12 cellular contexts compared by ENCODE assay signal in the genomic region with DNA sequence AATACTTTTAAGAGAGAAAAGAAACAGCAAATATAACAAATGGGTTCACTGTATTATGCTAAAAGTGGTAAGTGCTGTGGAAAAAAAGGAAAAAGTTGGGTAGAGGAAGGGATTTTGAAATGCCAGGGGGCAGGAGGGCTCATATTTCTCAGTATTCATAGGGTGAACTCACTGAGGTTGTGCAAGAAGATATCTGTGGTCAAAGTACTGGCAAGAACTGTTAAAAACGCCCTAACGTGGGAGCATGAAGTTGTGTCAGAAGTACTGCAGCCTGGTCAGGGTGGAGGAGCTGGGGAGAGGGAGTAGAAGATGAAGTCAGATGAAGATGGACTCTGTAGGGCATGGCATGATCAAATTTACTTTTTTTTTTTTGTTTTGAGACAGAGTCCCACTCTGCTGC. TPM values are rescaled to one million over a fixed set of nuclear protein-coding genes. Genes with fewer than 3 reads are reported as not detected.
DNase-seq lines count a peak whose midpoint lies in the region; ATAC-seq, FAIRE-seq and TF ChIP-seq lines count a peak whose summit lies in the region.
"Had no signal": no experiment of that assay in that cellular context is flagged by ENCODE, and none has a peak within 500 bp of the region (broad histone marks: within the 10 kb centered on the region; RNA-seq: fewer than 3 reads in every experiment).

No MANE protein-coding gene starts in this region.

- H3K9me3 ChIP-seq in AG04450 (ENCODE audit: control insufficient read depth, insufficient read depth, low read length) (no peaks in the 10 kb centered on the region), HepG2 (ENCODE audit: low read length) (no peaks in the 10 kb centered on the region), vagina (no peaks in the 10 kb centered on the region)
- H3K9me3 ChIP-seq: BLaER1, colonic mucosa had no signal

- H3K4me2 ChIP-seq in HepG2 (ENCODE audit: low read depth, low read length) = no peak overlapping the region
- H3K4me2 ChIP-seq: BLaER1 had no signal

- TF ChIP-seq EP300 in HepG2 (IDR thresholded peaks at IDR 0.05; ENCODE audit: low read depth in 2 of 2, low read length in 2 of 2) (no peak), HepG2 (CRISPR knock-in tag; IDR thresholded peaks at IDR 0.05; ENCODE audit: borderline replicate concordance) (no peak)

- TF ChIP-seq RAD21 in HepG2 (CRISPR knock-in tag; IDR thresholded peaks at IDR 0.05) = no peak

- H3K4me3 ChIP-seq in AG04450 (ENCODE audit: low read depth, low read length) (no peak overlapping the region), HepG2 (replicated peaks in 1 of 3; ENCODE audit: insufficient read depth in 1 of 3, low read depth in 2 of 3, low read length in 3 of 3) (no peak overlapping the region), vagina (no peak overlapping the region)
- H3K4me3 ChIP-seq: BLaER1, colonic mucosa had no signal

- CTCF ChIA-PET in AG04450 (lab: Charles Lee) (interaction anchor here (0.6 to 1.2 kb wide), 2 partner anchors 26 to 451 kb away, joined by 3 to 5 read pairs; no protein-coding TSS in a partner anchor), HepG2 (lab: Yijun Ruan, JAX; ENCODE audit: low intra/inter-chr PET ratio, low total read pairs) (no interaction called here)

- DNase-seq in AG04450 (ENCODE audit: low read depth, low spot score) = peak; percentile 50
- peak; percentile 71 for DNase-seq in LHCN-M2 (ENCODE audit: low read depth)
- DNase-seq in HepG2 (ENCODE audit: low spot score) = peak; percentile 7
- no peak for DNase-seq in NCI-H1048 (lab: John Stamatoyannopoulos, UW)
- no peak for DNase-seq in vagina (ENCODE audit: extremely low spot score in 2 of 2)
- DNase-seq in hypothalamus (lab: John Stamatoyannopoulos, UW) = no peak
- DNase-seq in G401 (ENCODE audit: low spot score) = no peak
- DNase-seq: colonic mucosa, RPMI8226 had no signal

- no peak for FAIRE-seq in HepG2 (lab: Jason Lieb, UNC)

- 3% methylated on average over 2 of the region's 2 CpGs for WGBS in HepG2 (ENCODE audit: low lambda C conversion rate)

- no TSS peak for BruUV-seq in HepG2 (replicated peaks; lab: Mats Ljungman, UMichigan)

- H3K79me2 ChIP-seq in HepG2 (ENCODE audit: insufficient read depth, low read length) = no peaks in the 10 kb centered on the region

- H3K36me3 ChIP-seq in HepG2 (replicated peaks in 1 of 2; ENCODE audit: control insufficient read depth in 1 of 2, insufficient read depth in 2 of 2, low read length in 2 of 2) = no peaks in the 10 kb centered on the region
- H3K36me3 ChIP-seq in vagina = no peaks in the 10 kb centered on the region
- H3K36me3 ChIP-seq: BLaER1, colonic mucosa had no signal

- POLR2A ChIA-PET in AG04450 (lab: Yijun Ruan, JAX) (no interaction called here), HepG2 (lab: Yijun Ruan, JAX) (no interaction called here)

- H3K4me1 Mint-ChIP-seq in brain = peaks cover 22% of the 10 kb centered on the region
- H3K4me1 Mint-ChIP-seq: IgD-negative memory B cell had no signal

- no peaks in the 10 kb centered on the region for H4K20me1 ChIP-seq in HepG2 (ENCODE audit: insufficient read depth, low read length)
- H4K20me1 ChIP-seq: BLaER1 had no signal

- no peaks in the 10 kb centered on the region for H3K36me3 Mint-ChIP-seq in brain
- H3K36me3 Mint-ChIP-seq: IgD-negative memory B cell had no signal

- H3K27me3 ChIP-seq in AG04450 (ENCODE audit: control insufficient read depth, insufficient read depth, low read length) = no peaks in the 10 kb centered on the region
- no peaks in the 10 kb centered on the region; a peak in 1 of 5 replicates for H3K27me3 ChIP-seq in HepG2 (ENCODE audit: control insufficient read depth in 1 of 2, insufficient read depth in 2 of 2, low read length in 2 of 2)
- no peaks in the 10 kb centered on the region for H3K27me3 ChIP-seq in vagina
- H3K27me3 ChIP-seq: BLaER1, colonic mucosa had no signal

- peaks cover 3% of the 10 kb centered on the region for H3K27me3 Mint-ChIP-seq in brain

- no peaks in the 10 kb centered on the region for H3K4me1 ChIP-seq in HepG2 (ENCODE audit: insufficient read depth, low read length)
- no peaks in the 10 kb centered on the region for H3K4me1 ChIP-seq in vagina
- H3K4me1 ChIP-seq: BLaER1, colonic mucosa had no signal

- H3K27ac ChIP-seq in AG04450 (ENCODE audit: low read depth, low read length) = no peak overlapping the region
- no peak overlapping the region for H3K27ac ChIP-seq in HepG2 (ENCODE audit: extremely low read length, insufficient read depth, low read length)
- H3K27ac ChIP-seq in vagina = no peak overlapping the region
- H3K27ac ChIP-seq: BLaER1, colonic mucosa had no signal

- H3K9me3 Mint-ChIP-seq in brain = peaks cover 0 to 3% (median 0%) of the 10 kb centered on the region in 5 experiments
- H3K9me3 Mint-ChIP-seq: IgD-negative memory B cell had no signal

- no peak overlapping the region for H3K9ac ChIP-seq in HepG2 (ENCODE audit: insufficient read depth, low read depth, low read length)
- H3K9ac ChIP-seq: BLaER1 had no signal

- peak overlapping the region in 3 of 5 experiments; percentile 34 to 77 (median 67) for H3K27ac Mint-ChIP-seq in brain
- H3K27ac Mint-ChIP-seq: IgD-negative memory B cell had no signal

- TF ChIP-seq POLR2A in HepG2 (IDR thresholded peaks at IDR 0.05; ENCODE audit: insufficient read depth in 1 of 2, low read depth in 2 of 2, low read length in 2 of 2) (no peak), vagina (IDR thresholded peaks at IDR 0.05) (no peak)

- H2AFZ ChIP-seq in HepG2 (ENCODE audit: low read length) = no peak overlapping the region

- H3K4me3 Mint-ChIP-seq in brain = no peak overlapping the region
- H3K4me3 Mint-ChIP-seq: IgD-negative memory B cell had no signal

- ATAC-seq in HepG2 = peak; percentile 49; the same call in 2 of the 3 replicates

- intact Hi-C loops in HepG2 (cut with micrococcal nuclease; ENCODE audit: unreplicated experiment) (no loop called here), vagina (cut with DNase I) (no loop called here)

- TF ChIP-seq CTCF in AG04450 (IDR thresholded peaks at IDR 0.05; ENCODE audit: low read depth, low read length) (no peak), brain (conservative IDR thresholded peaks at IDR 0.05) (no peak), HepG2 (CRISPR knock-in tag; IDR thresholded peaks at IDR 0.05) (no peak), vagina (IDR thresholded peaks at IDR 0.05) (no peak)

- in situ Hi-C loops in HepG2 (cut with HindIII; ENCODE audit: extremely low pct_ligation_motif_present, low pct_unique_long_range_greater_than_20kb) (no loop called here), G401 (cut with HindIII; ENCODE audit: low sequenced_read_pairs) (no loop called here)

TF ChIP-seq in HepG2, 621 proteins besides CTCF, POLR2A, EP300 and RAD21:
- TF ChIP-seq FOSL2 (CRISPR knock-in tag; IDR thresholded peaks at IDR 0.05) (no peak), CEBPB (IDR thresholded peaks at IDR 0.05; ENCODE audit: borderline replicate concordance, low read depth, low read length) (peak; percentile 65; the same call in 1 of the 2 replicates), HNF4A (CRISPR knock-in tag; IDR thresholded peaks at IDR 0.05) (0 out of 2 replicates have a peak, but pooled peaks have one; percentile 9)

RNA-seq across cellular contexts. Expression of a gene that starts 31.2 kb away (rescaled TPM):
- polyA plus RNA-seq in AG04450 (2011; rRNA removed) (0.73 and 0.74 TPM in 2 replicates), brain (ENCODE audit: insufficient read depth, low read depth, low replicate concordance) (not detected), HepG2 (2011; rRNA removed) (not detected in 2 replicates)
- polyA minus RNA-seq in AG04450 (2011; rRNA and poly(A)+ RNA removed) = 0.41 and 0.56 TPM in 2 replicates
- total RNA-seq in LHCN-M2 (2014; rRNA removed) (0.13 and 0.23 TPM in 2 replicates), HepG2 (2016; rRNA removed; fragmentation: Illumina TruSeq; extraction: Trizol) (not detected in 2 replicates), vagina (10.3 TPM)
- polyA plus RNA-seq in LHCN-M2 (2012) = 0.52 TPM
- total RNA-seq in HepG2 (2016; cell fraction: cytosol; rRNA removed; fragmentation: Illumina TruSeq; extraction: Trizol; ENCODE audit: low read depth) = not detected in 2 replicates
- not detected in 2 replicates for total RNA-seq in HepG2 (2016; cell fraction: insoluble cytoplasmic fraction; rRNA removed; fragmentation: Illumina TruSeq; extraction: Trizol)
- not detected in 2 replicates for total RNA-seq in HepG2 (2016; cell fraction: membrane; rRNA removed; fragmentation: Illumina TruSeq; extraction: Trizol)
- not detected in 2 replicates for total RNA-seq in HepG2 (2016; cell fraction: nucleus; rRNA removed; fragmentation: Illumina TruSeq; extraction: Trizol)
- polyA plus RNA-seq in HepG2 (2011; cell fraction: cytosol; rRNA removed) = not detected in 2 replicates
- not detected in 2 replicates for polyA plus RNA-seq in HepG2 (2011; cell fraction: nucleus; rRNA removed)
- not detected in 2 replicates for polyA plus RNA-seq in HepG2 (2012)
- polyA plus RNA-seq in HepG2 (2016; cell fraction: cytosol; fragmentation: Illumina TruSeq; extraction: Trizol; ENCODE audit: low read depth) = not detected in 2 replicates
- polyA plus RNA-seq in HepG2 (2016; cell fraction: insoluble cytoplasmic fraction; fragmentation: Illumina TruSeq; extraction: Trizol; ENCODE audit: low read depth) = not detected in 2 replicates
- polyA plus RNA-seq in HepG2 (2016; cell fraction: membrane; fragmentation: Illumina TruSeq; extraction: Trizol; ENCODE audit: low read depth) = not detected in 2 replicates
- not detected in 2 replicates for polyA plus RNA-seq in HepG2 (2016; cell fraction: nucleus; fragmentation: Illumina TruSeq; extraction: Trizol; ENCODE audit: insufficient read depth, low read depth)
- not detected in 2 replicates for polyA minus RNA-seq in HepG2 (2011; rRNA and poly(A)+ RNA removed; ENCODE audit: low replicate concordance)
- not detected in 2 replicates for polyA minus RNA-seq in HepG2 (2011; cell fraction: cytosol; rRNA and poly(A)+ RNA removed)
- polyA minus RNA-seq in HepG2 (2011; cell fraction: nucleus; rRNA and poly(A)+ RNA removed) = not detected in 2 replicates
- not detected in 2 replicates for total RNA-seq in G401 (2014; rRNA removed; shearing (Covaris generic))
- polyA plus RNA-seq: IgD-negative memory B cell had no signal

Comparison
In these comparisons a context has a peak if more than half of its experiments do, and no peak if none do; other contexts are left out.
1. DNase-seq: peak in AG04450 (single experiment), LHCN-M2 (single experiment) and HepG2 (single experiment); none in NCI-H1048 (single experiment), vagina (0 of 2), hypothalamus (0 of 51) and G401 (single experiment).